In genomic region chr2:45993476-45993991, GRCh38 we compare ENCODE assay signal across 8 cellular contexts.
DNase-seq lines count a peak whose midpoint lies in the region; ATAC-seq and TF ChIP-seq lines count a peak whose summit lies in the region.

No MANE protein-coding gene starts in this region.

- H3K36me3 ChIP-seq in KMS-11 (ENCODE audit: insufficient read depth) (no peaks in the 10 kb centered on the region), parathyroid adenoma (ENCODE audit: control insufficient read depth, insufficient read depth, low read length) (no peaks in the 10 kb centered on the region), uterus (no peaks in the 10 kb centered on the region)

- H3K4me2 ChIP-seq in KMS-11 (peak overlapping the region; percentile 45), parathyroid adenoma (ENCODE audit: low read length) (no peak overlapping the region)

- H3K27ac ChIP-seq in KMS-11 (no peak overlapping the region), parathyroid adenoma (no peak overlapping the region), uterus (peak overlapping the region in 1 of 2 donors; percentile 10)

- H2AFZ ChIP-seq in KMS-11 (ENCODE audit: low read depth) (peak overlapping the region; percentile 31; the same call in 1 of the 2 replicates), parathyroid adenoma (no peak overlapping the region)

- H3K9ac ChIP-seq in KMS-11 (no peak overlapping the region), parathyroid adenoma (no peak overlapping the region)

- TF ChIP-seq CTCF in KMS-11 (conservative IDR thresholded peaks at IDR 0.05; ENCODE audit: low read depth, low read length): peak; percentile 88
- peak; percentile 76 for TF ChIP-seq CTCF in parathyroid adenoma (IDR thresholded peaks at IDR 0.05)
- TF ChIP-seq CTCF in uterus (IDR thresholded peaks at IDR 0.05): peak; percentile 69 to 85 (median 80)

- H3K9me3 ChIP-seq in parathyroid adenoma (ENCODE audit: control insufficient read depth, low read length) (no peaks in the 10 kb centered on the region), uterus (no peaks in the 10 kb centered on the region)

- no peak for ATAC-seq in GM21619 (IDR thresholded peaks at IDR 0.05; ENCODE audit: unreplicated experiment)

- H3K4me3 ChIP-seq in KMS-11 (IDR thresholded peaks at IDR 0.05; ENCODE audit: insufficient read depth, low read depth, low read length): no peak overlapping the region
- no peak overlapping the region for H3K4me3 ChIP-seq in parathyroid adenoma (ENCODE audit: low read depth, low read length)
- H3K4me3 ChIP-seq in uterus: no peak overlapping the region

- DNase-seq in DMS114 treated with DMSO at 0.1 percent for 48 hours (lab: John Stamatoyannopoulos, UW; ENCODE audit: unreplicated experiment) (peak; percentile 51), SIG-M5 treated with dmso at 0.1 percent for 504 hours (lab: John Stamatoyannopoulos, UW; ENCODE audit: unreplicated experiment) (peak; percentile 77), globus pallidus (ENCODE audit: low spot score) (peak; percentile 73), uterus (peak; percentile 52 to 73)
- peak; percentile 72 for DNase-seq in activated effector memory CD4-positive, alpha-beta T cell treated with anti-CD3 and anti-CD28 coated beads, Interleukin-2, amount 50 U/mL, for 16 hours

- intact Hi-C loops in uterus (cut with DNase I; ENCODE audit: low total_unique reads): no loop called here

- H4K20me1 ChIP-seq in KMS-11 (ENCODE audit: insufficient read depth): no peaks in the 10 kb centered on the region

- H3K27me3 ChIP-seq in KMS-11 (ENCODE audit: insufficient read depth, low read depth) (no peaks in the 10 kb centered on the region), parathyroid adenoma (ENCODE audit: control insufficient read depth, insufficient read depth, low read length) (no peaks in the 10 kb centered on the region), uterus (no peaks in the 10 kb centered on the region)

- H3K79me2 ChIP-seq in KMS-11 (ENCODE audit: insufficient read depth, low read depth) (no peaks in the 10 kb centered on the region), parathyroid adenoma (peaks cover 2% of the 10 kb centered on the region)

- H3K4me1 ChIP-seq in KMS-11 (ENCODE audit: low read depth, poor library complexity, severe bottlenecking) (no peaks in the 10 kb centered on the region), parathyroid adenoma (no peaks in the 10 kb centered on the region), uterus (peaks cover 0 to 6% of the 10 kb centered on the region in 2 donors)

- TF ChIP-seq POLR2A in uterus (IDR thresholded peaks at IDR 0.05): no peak
